In the genomic region with DNA sequence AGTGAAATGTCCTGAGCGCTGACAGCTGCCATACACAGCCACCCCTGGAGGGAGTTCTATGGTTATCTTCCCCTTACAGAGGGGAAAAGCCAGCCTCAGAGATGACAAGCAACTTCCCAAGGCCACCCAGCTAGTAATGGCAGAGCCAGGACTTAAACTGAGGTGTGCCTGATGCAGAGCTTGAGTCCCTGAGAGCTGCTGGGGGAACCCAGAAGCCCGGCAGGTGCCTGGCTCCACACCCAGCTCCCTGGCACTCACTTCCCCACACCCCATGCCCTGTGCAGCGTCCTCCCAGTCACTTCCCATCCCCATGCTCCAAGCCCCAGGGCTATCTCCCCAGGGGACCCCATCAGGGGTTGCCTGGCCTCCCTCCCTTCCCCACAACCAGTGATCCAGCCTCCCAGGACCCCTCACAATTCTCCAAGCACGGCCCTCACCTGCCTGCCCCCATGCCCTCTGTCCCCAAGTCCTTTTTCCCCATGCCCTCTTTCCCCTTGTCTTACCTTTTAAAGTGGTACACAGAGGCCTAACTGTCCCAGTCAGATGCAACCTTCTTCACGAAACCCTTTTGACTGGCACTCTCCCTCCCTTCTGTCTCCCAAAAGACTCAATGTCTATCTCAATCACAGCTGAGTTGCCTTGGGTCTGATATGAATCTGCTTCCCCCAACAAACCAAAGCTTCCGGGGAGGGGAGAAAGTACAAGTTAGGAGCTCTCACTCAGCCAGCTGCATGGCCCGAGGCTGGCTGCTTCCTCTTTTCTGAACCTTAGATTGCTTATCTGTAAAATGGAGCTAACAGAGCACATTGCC, we compare ENCODE assay signal across 7 cellular contexts. TPM values are rescaled to one million over a fixed set of nuclear protein-coding genes. Genes with fewer than 3 reads are reported as not detected.
DNase-seq lines count a peak whose midpoint lies in the region; ATAC-seq and TF ChIP-seq lines count a peak whose summit lies in the region.

No MANE protein-coding gene starts in this region.

- H3K9me3 ChIP-seq in RWPE2 (ENCODE audit: severe bottlenecking), result no peaks in the 10 kb centered on the region

- TF ChIP-seq CTCF in RWPE2 (IDR thresholded peaks at IDR 0.05; ENCODE audit: poor library complexity, severe bottlenecking), result no peak

- H3K4me1 ChIP-seq in RWPE2 (ENCODE audit: insufficient read depth, poor library complexity, severe bottlenecking), result no peaks in the 10 kb centered on the region

- H3K36me3 ChIP-seq in RWPE2 (ENCODE audit: low read depth), result no peaks in the 10 kb centered on the region

- no peak overlapping the region for H3K27ac ChIP-seq in RWPE2 (ENCODE audit: poor library complexity, severe bottlenecking)

- DNase-seq in RWPE2 (ENCODE audit: low spot score) (peak; percentile 35), ecto neural progenitor cell (ENCODE audit: low spot score) (peak; percentile 45), ureter (ENCODE audit: low spot score) (peak; percentile 41), Ammon's horn (ENCODE audit: low spot score) (no peak), NCI-H1105 (lab: John Stamatoyannopoulos, UW) (no peak)

- H3K4me3 ChIP-seq in RWPE2 (ENCODE audit: severe bottlenecking), result no peak overlapping the region

- ATAC-seq in GM19025 (IDR thresholded peaks at IDR 0.05; ENCODE audit: low read depth, unreplicated experiment) (peak; percentile 92), HG02938 (IDR thresholded peaks at IDR 0.05; ENCODE audit: unreplicated experiment) (peak; percentile 81), RWPE2 (ENCODE audit: low read depth) (no peak)

- H3K27me3 ChIP-seq in RWPE2 (ENCODE audit: insufficient read depth, poor library complexity, severe bottlenecking), result no peaks in the 10 kb centered on the region

RNA-seq across cellular contexts. Expression of gene LRP8, which starts 39.8 kb away (rescaled TPM):
- total RNA-seq in ureter, result 11.3 TPM

Comparison
In these comparisons a context has a peak if more than half of its experiments do, and no peak if none do; other contexts are left out.
1. DNase-seq: peak in RWPE2 (single experiment), ecto neural progenitor cell (single experiment) and ureter (single experiment); none in Ammon's horn (single experiment) and NCI-H1105 (single experiment).